In genomic region chr2:15533860-15534480, GRCh38 we compare ENCODE assay signal across 2 cellular contexts.
TF ChIP-seq lines count a peak whose summit lies in the region.

No MANE protein-coding gene starts in this region.

TF ChIP-seq in A549, 52 proteins besides CTCF, POLR2A, EP300 and RAD21 (continued from another document):
- TF ChIP-seq GATA3 (IDR thresholded peaks at IDR 0.05; ENCODE audit: borderline replicate concordance) (no peak), SMC3 (IDR thresholded peaks at IDR 0.05) (no peak), CBX2 (IDR thresholded peaks at IDR 0.05; ENCODE audit: borderline replicate concordance, low read depth) (no peak), BCL3 (IDR thresholded peaks at IDR 0.05) (no peak), MAX (IDR thresholded peaks at IDR 0.05) (no peak), RCOR1 (IDR thresholded peaks at IDR 0.05; ENCODE audit: low read depth, low read length) (no peak), HOXB5 (CRISPR knock-in tag; IDR thresholded peaks at IDR 0.05) (no peak), CEBPB (IDR thresholded peaks at IDR 0.05) (no peak), RARB (CRISPR knock-in tag; IDR thresholded peaks at IDR 0.05) (no peak), NFE2L2 (conservative IDR thresholded peaks at IDR 0.05; ENCODE audit: low read length) (no peak), ELK1 (IDR thresholded peaks at IDR 0.05; ENCODE audit: low read depth, low read length) (no peak), JUNB (IDR thresholded peaks at IDR 0.05) (no peak), HOXA7 (CRISPR knock-in tag; IDR thresholded peaks at IDR 0.05) (no peak), CHD2 (IDR thresholded peaks at IDR 0.05; ENCODE audit: low read length, partially characterized antibody) (no peak)

TF ChIP-seq in K562, 482 proteins besides CTCF, POLR2A, EP300 and RAD21 (continued from another document):
- 0 out of 2 replicates have a peak, but pooled peaks have one; percentile 13 for TF ChIP-seq SMARCA5 (IDR thresholded peaks at IDR 0.05)
- TF ChIP-seq RBM25 (IDR thresholded peaks at IDR 0.05; ENCODE audit: low read depth, low read length, severe bottlenecking), result peak; percentile 90
- TF ChIP-seq HDAC2 (IDR thresholded peaks at IDR 0.05), result peak; percentile 39; the same call in 1 of the 2 replicates
- peak; percentile 86 for TF ChIP-seq ADNP (tag; IDR thresholded peaks at IDR 0.05)
- no peak for TF ChIP-seq SMAD3 (CRISPR knock-in tag; conservative IDR thresholded peaks at IDR 0.05)
- TF ChIP-seq ASH1L (IDR thresholded peaks at IDR 0.05; ENCODE audit: borderline replicate concordance, low read depth, partially characterized antibody), result no peak
- TF ChIP-seq KDM1A (IDR thresholded peaks at IDR 0.05), result peak; percentile 37 to 56; a peak in 3 of 4 replicates
